20 cellular contexts compared by ENCODE assay signal in genomic region chr5:12794476-12795332, GRCh38.
DNase-seq lines count a peak whose midpoint lies in the region; ATAC-seq and TF ChIP-seq lines count a peak whose summit lies in the region.
"Had no signal": no experiment of that assay in that cellular context is flagged by ENCODE, and none has a peak within 500 bp of the region (broad histone marks: within the 10 kb centered on the region; RNA-seq: fewer than 3 reads in every experiment).

No MANE protein-coding gene starts in this region.

- BruUV-seq in Calu3 (replicated peaks; lab: Mats Ljungman, UMichigan) = no TSS peak

- H3K4me1 Mint-ChIP-seq in Calu3 (ENCODE audit: low read depth, unreplicated experiment) = no peaks in the 10 kb centered on the region
- H3K4me1 Mint-ChIP-seq: CD8-positive, alpha-beta memory T cell had no signal

- WGBS in lung, 2 donors = 94 to 96% methylated on average over 53 of the region's 53 CpGs

- intact Hi-C loops in upper lobe of right lung (cut with DNase I) (no loop called here), Calu3 (cut with micrococcal nuclease; ENCODE audit: unreplicated experiment) (no loop called here)

- H3K27ac Mint-ChIP-seq in Calu3 (ENCODE audit: unreplicated experiment) = no peak overlapping the region

- H3K4me3 ChIP-seq in lung = no peak overlapping the region
- H3K4me3 ChIP-seq in upper lobe of right lung = no peak overlapping the region
- H3K4me3 ChIP-seq: BLaER1 treated with 17β-estradiol and CSF1 and Interleukin-3, amounts not matched to agents 10 nM and 100 nM had no signal

- H3K9me3 ChIP-seq in lung (ENCODE audit: control insufficient read depth in 2 of 2, insufficient read depth in 1 of 2, low read length in 1 of 2) (peaks cover 0 to 8% of the 10 kb centered on the region in 2 donors), upper lobe of right lung (no peaks in the 10 kb centered on the region)

- CTCF ChIA-PET in Calu3 (lab: Charles Lee) = no interaction called here

- H3K27me3 Mint-ChIP-seq in Calu3 (ENCODE audit: unreplicated experiment) = no peaks in the 10 kb centered on the region
- H3K27me3 Mint-ChIP-seq: CD8-positive, alpha-beta memory T cell had no signal

- no peak overlapping the region for H3K4me3 Mint-ChIP-seq in Calu3 (ENCODE audit: low read depth, unreplicated experiment)
- H3K4me3 Mint-ChIP-seq: CD8-positive, alpha-beta memory T cell had no signal

- H3K27ac ChIP-seq in lung (ENCODE audit: low read depth in 1 of 2, low read length in 1 of 2) (no peak overlapping the region), upper lobe of right lung (no peak overlapping the region)
- H3K27ac ChIP-seq: BLaER1 treated with 17β-estradiol and CSF1 and Interleukin-3, amounts not matched to agents 10 nM and 100 nM had no signal

- H3K27me3 ChIP-seq in lung (ENCODE audit: control insufficient read depth, insufficient read depth) (no peaks in the 10 kb centered on the region), upper lobe of right lung (no peaks in the 10 kb centered on the region)
- H3K27me3 ChIP-seq: BLaER1 treated with 17β-estradiol and CSF1 and Interleukin-3, amounts not matched to agents 10 nM and 100 nM had no signal

- TF ChIP-seq CTCF in lung (IDR thresholded peaks at IDR 0.05; ENCODE audit: control extremely low read depth, extremely low read depth) (no peak), upper lobe of right lung (IDR thresholded peaks at IDR 0.05) (no peak), Calu3 (IDR thresholded peaks at IDR 0.05; ENCODE audit: unreplicated experiment) (no peak)

- ATAC-seq in lung (ENCODE audit: insufficient read depth, low FRiP score) (peak; percentile 28), upper lobe of right lung (peak; percentile 45), HG02840 (IDR thresholded peaks at IDR 0.05; ENCODE audit: low FRiP score, unreplicated experiment) (no peak)
- ATAC-seq: HCT116, Panc1 had no signal

- H3K4me1 ChIP-seq in lung (ENCODE audit: control insufficient read depth in 2 of 2, insufficient read depth in 2 of 2, low read length in 2 of 2) = no peaks in the 10 kb centered on the region
- no peaks in the 10 kb centered on the region for H3K4me1 ChIP-seq in upper lobe of right lung
- H3K4me1 ChIP-seq: BLaER1 treated with 17β-estradiol and CSF1 and Interleukin-3, amounts not matched to agents 10 nM and 100 nM had no signal

- peak; percentile 10 for DNase-seq in activated naive CD4-positive, alpha-beta T cell treated with anti-CD3 and anti-CD28 coated beads, Interleukin-2, amount 50 U/mL, for 16 hours
- no peak for DNase-seq in activated naive CD4-positive, alpha-beta T cell (lab: John Stamatoyannopoulos, UW)
- DNase-seq in NCI-H774 (lab: John Stamatoyannopoulos, UW) (peak; percentile 20), lung (ENCODE audit: low spot score) (no peak), upper lobe of right lung (no peak), Calu3 (no peak)
- DNase-seq in activated CD4-positive, alpha-beta T cell treated with anti-CD3 and anti-CD28 coated beads for 1 hour = no peak
- DNase-seq: CD8-positive, alpha-beta memory T cell; DMS 273 treated with DMSO at 0.1 percent for 48 hours; GF-D8; NCI-H1048; NCI-H1436 treated with DMSO at 0.1 percent for 48 hours; NCI-H2081 treated with DMSO at 0.1 percent for 48 hours; NCI-H2227 treated with DMSO at 0.1 percent for 48 hours; NCI-H524; Right ventricle myocardium superior had no signal

- no peaks in the 10 kb centered on the region for H3K36me3 Mint-ChIP-seq in Calu3 (ENCODE audit: insufficient read depth, unreplicated experiment)

- H3K9me3 Mint-ChIP-seq in Calu3 (ENCODE audit: low read depth, unreplicated experiment) = peaks cover 6% of the 10 kb centered on the region

- no peaks in the 10 kb centered on the region for H3K36me3 ChIP-seq in lung (ENCODE audit: control insufficient read depth in 2 of 2, insufficient read depth in 2 of 2, low read length in 2 of 2)
- H3K36me3 ChIP-seq in upper lobe of right lung = no peaks in the 10 kb centered on the region
- H3K36me3 ChIP-seq: BLaER1 treated with 17β-estradiol and CSF1 and Interleukin-3, amounts not matched to agents 10 nM and 100 nM had no signal

Comparison
In these comparisons a context has a peak if more than half of its experiments do, and no peak if none do; other contexts are left out.
1. DNase-seq: peak in activated naive CD4-positive, alpha-beta T cell treated with anti-CD3 and anti-CD28 coated beads, Interleukin-2, amount 50 U/mL, for 16 hours (single experiment) and NCI-H774 (single experiment); none in activated naive CD4-positive, alpha-beta T cell (0 of 4), lung (single experiment), upper lobe of right lung (single experiment), activated CD4-positive, alpha-beta T cell treated with anti-CD3 and anti-CD28 coated beads for 1 hour (single experiment) and Calu3 (single experiment).